Comparison of ENCODE assay signal across 1 cellular context in the genomic region with DNA sequence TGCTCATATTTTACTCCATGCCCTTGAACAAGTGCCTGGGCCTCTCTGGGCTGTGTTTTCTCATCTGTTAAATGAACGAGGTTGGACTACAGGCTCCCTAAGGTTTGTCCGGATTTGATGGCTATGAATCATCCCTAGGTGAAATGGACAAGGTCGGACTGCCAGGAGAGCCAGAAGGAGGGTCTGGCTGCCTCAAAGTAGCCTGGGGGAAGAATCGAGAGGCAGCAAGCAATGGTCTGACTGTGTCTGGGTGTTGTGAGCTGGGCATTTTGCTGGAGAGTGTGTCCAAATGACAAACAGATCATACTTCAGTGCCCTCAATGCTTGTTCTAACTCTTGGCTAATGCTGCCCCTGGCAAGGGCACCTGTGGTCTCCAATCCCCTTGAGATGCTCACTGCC.
TF ChIP-seq lines count a peak whose summit lies in the region.

No MANE protein-coding gene starts in this region.

TF ChIP-seq in WTC11, 78 proteins besides CTCF, POLR2A, EP300 and RAD21 (continued from another document):
- TF ChIP-seq ZNF396 (CRISPR knock-in tag; IDR thresholded peaks at IDR 0.05; ENCODE audit: borderline replicate concordance) (no peak), TCF7 (CRISPR knock-in tag; IDR thresholded peaks at IDR 0.05; ENCODE audit: low read depth) (no peak)
- TF ChIP-seq, protein P1, sequence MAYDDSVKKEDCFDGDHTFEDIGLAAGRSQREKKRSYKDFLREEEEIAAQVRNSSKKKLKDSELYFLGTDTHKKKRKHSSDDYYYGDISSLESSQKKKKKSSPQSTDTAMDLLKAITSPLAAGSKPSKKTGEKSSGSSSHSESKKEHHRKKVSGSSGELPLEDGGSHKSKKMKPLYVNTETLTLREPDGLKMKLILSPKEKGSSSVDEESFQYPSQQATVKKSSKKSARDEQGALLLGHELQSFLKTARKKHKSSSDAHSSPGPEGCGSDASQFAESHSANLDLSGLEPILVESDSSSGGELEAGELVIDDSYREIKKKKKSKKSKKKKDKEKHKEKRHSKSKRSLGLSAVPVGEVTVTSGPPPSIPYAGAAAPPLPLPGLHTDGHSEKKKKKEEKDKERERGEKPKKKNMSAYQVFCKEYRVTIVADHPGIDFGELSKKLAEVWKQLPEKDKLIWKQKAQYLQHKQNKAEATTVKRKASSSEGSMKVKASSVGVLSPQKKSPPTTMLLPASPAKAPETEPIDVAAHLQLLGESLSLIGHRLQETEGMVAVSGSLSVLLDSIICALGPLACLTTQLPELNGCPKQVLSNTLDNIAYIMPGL (CRISPR knock-in tag; IDR thresholded peaks at IDR 0.05), result no peak
- TF ChIP-seq, protein P2, sequence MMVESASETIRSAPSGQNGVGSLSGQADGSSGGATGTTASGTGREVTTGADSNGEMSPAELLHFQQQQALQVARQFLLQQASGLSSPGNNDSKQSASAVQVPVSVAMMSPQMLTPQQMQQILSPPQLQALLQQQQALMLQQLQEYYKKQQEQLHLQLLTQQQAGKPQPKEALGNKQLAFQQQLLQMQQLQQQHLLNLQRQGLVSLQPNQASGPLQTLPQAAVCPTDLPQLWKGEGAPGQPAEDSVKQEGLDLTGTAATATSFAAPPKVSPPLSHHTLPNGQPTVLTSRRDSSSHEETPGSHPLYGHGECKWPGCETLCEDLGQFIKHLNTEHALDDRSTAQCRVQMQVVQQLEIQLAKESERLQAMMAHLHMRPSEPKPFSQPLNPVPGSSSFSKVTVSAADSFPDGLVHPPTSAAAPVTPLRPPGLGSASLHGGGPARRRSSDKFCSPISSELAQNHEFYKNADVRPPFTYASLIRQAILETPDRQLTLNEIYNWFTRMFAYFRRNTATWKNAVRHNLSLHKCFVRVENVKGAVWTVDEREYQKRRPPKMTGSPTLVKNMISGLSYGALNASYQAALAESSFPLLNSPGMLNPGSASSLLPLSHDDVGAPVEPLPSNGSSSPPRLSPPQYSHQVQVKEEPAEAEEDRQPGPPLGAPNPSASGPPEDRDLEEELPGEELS (CRISPR knock-in tag; IDR thresholded peaks at IDR 0.05), result no peak
- TF ChIP-seq, protein P3, sequence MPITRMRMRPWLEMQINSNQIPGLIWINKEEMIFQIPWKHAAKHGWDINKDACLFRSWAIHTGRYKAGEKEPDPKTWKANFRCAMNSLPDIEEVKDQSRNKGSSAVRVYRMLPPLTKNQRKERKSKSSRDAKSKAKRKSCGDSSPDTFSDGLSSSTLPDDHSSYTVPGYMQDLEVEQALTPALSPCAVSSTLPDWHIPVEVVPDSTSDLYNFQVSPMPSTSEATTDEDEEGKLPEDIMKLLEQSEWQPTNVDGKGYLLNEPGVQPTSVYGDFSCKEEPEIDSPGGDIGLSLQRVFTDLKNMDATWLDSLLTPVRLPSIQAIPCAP (CRISPR knock-in tag; IDR thresholded peaks at IDR 0.05), result no peak
- TF ChIP-seq, protein P4, sequence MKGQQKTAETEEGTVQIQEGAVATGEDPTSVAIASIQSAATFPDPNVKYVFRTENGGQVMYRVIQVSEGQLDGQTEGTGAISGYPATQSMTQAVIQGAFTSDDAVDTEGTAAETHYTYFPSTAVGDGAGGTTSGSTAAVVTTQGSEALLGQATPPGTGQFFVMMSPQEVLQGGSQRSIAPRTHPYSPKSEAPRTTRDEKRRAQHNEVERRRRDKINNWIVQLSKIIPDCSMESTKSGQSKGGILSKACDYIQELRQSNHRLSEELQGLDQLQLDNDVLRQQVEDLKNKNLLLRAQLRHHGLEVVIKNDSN (CRISPR knock-in tag; IDR thresholded peaks at IDR 0.05), result no peak
